8 cellular contexts compared by ENCODE assay signal in the genomic region with DNA sequence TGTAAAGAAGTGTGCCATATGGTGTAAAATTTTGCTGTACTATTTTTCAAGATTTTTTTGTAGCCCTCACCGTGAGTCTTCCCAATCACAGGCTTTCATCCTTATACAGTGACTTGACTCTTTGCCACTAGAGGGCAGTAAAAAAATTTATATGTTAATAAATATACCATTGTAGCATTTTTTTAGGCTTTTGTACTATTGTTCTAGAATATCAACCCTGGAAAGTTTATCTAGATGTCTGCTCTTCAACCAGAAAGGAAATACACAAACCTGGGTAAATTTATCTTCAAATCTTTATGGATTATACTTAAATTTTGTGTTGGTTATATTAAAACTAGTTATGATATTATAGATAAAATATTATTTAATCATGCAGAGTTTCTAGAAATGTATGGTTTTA.
DNase-seq lines count a peak whose midpoint lies in the region; ATAC-seq and TF ChIP-seq lines count a peak whose summit lies in the region.

No MANE protein-coding gene starts in this region.

- H3K27me3 ChIP-seq in DND-41 (ENCODE audit: insufficient read depth, low read length, poor library complexity), result no peaks in the 10 kb centered on the region
- H3K27me3 ChIP-seq in MM.1S (replicated peaks; ENCODE audit: insufficient read depth, low read length), result no peaks in the 10 kb centered on the region
- no peaks in the 10 kb centered on the region for H3K27me3 ChIP-seq in SK-N-SH (ENCODE audit: insufficient read depth)
- no peaks in the 10 kb centered on the region for H3K27me3 ChIP-seq in smooth muscle cell (ENCODE audit: low read depth)

- H3K4me1 ChIP-seq in DND-41 (ENCODE audit: insufficient read depth, low read length) (no peaks in the 10 kb centered on the region), MM.1S (ENCODE audit: low read length) (no peaks in the 10 kb centered on the region), SK-N-SH (ENCODE audit: control insufficient read depth in 1 of 2, insufficient read depth in 2 of 2, low read depth in 1 of 2, low read length in 1 of 2) (no peaks in the 10 kb centered on the region; a peak in 1 of 4 replicates), smooth muscle cell (ENCODE audit: low read depth) (peaks cover 13% of the 10 kb centered on the region)

- H3K4me2 ChIP-seq in DND-41 (ENCODE audit: insufficient read depth, low read length) (no peak overlapping the region), MM.1S (ENCODE audit: low read depth, low read length) (no peak overlapping the region), SK-N-SH (no peak overlapping the region), smooth muscle cell (no peak overlapping the region)

- peak; percentile 70 for TF ChIP-seq RAD21 in SK-N-SH (IDR thresholded peaks at IDR 0.05; ENCODE audit: low read length)

- H3K9ac ChIP-seq in DND-41 (ENCODE audit: low read depth, low read length), result no peak overlapping the region
- no peak overlapping the region for H3K9ac ChIP-seq in MM.1S (ENCODE audit: low read length)
- no peak overlapping the region for H3K9ac ChIP-seq in SK-N-SH
- no peak overlapping the region for H3K9ac ChIP-seq in smooth muscle cell (ENCODE audit: low read depth)

- H3K79me2 ChIP-seq in DND-41 (ENCODE audit: insufficient read depth, low read length), result no peaks in the 10 kb centered on the region
- no peaks in the 10 kb centered on the region for H3K79me2 ChIP-seq in MM.1S (ENCODE audit: low read length)
- H3K79me2 ChIP-seq in SK-N-SH (ENCODE audit: insufficient read depth), result 0 out of 2 replicates have a peak, but pooled peaks cover 2% of the 10 kb centered on the region
- peaks cover 69% of the 10 kb centered on the region for H3K79me2 ChIP-seq in smooth muscle cell (ENCODE audit: low read depth)

- TF ChIP-seq EP300 in SK-N-SH (IDR thresholded peaks at IDR 0.05; ENCODE audit: borderline replicate concordance in 1 of 2, low read depth in 1 of 2, low read length in 1 of 2), result no peak

- 30% methylated on average over 1 of the region's 1 CpG for WGBS in SK-N-SH (ENCODE audit: low lambda C conversion rate)
- 7% methylated on average over 1 of the region's 1 CpG for WGBS in smooth muscle cell (ENCODE audit: low lambda C conversion rate)

- POLR2A ChIA-PET in SK-N-SH (lab: Yijun Ruan, JAX), result no interaction called here

- no peaks in the 10 kb centered on the region for H3K36me3 ChIP-seq in DND-41 (ENCODE audit: insufficient read depth, low read length)
- H3K36me3 ChIP-seq in MM.1S (replicated peaks; ENCODE audit: insufficient read depth, low read length), result no peaks in the 10 kb centered on the region
- no peaks in the 10 kb centered on the region for H3K36me3 ChIP-seq in SK-N-SH (replicated peaks in 1 of 2; ENCODE audit: control insufficient read depth in 1 of 2, insufficient read depth in 2 of 2, low read length in 1 of 2)
- no peaks in the 10 kb centered on the region for H3K36me3 ChIP-seq in smooth muscle cell (ENCODE audit: low read depth)

- ATAC-seq in DND-41 (ENCODE audit: insufficient read depth, low read depth) (no peak; the same call in 2 of the 3 replicates), GM21723 (IDR thresholded peaks at IDR 0.05; ENCODE audit: unreplicated experiment) (peak; percentile 83)

- H3K9me2 ChIP-seq in MM.1S (replicated peaks; ENCODE audit: insufficient read depth, low read length) (no peaks in the 10 kb centered on the region), SK-N-SH (0 out of 2 replicates have a peak, but pooled peaks cover 4% of the 10 kb centered on the region)

- H3F3A ChIP-seq in MM.1S (ENCODE audit: insufficient read depth, low read length) (no peaks in the 10 kb centered on the region), SK-N-SH (replicated peaks; ENCODE audit: insufficient read depth) (no peaks in the 10 kb centered on the region), smooth muscle cell (ENCODE audit: low read depth) (no peaks in the 10 kb centered on the region)

- H3K4me3 ChIP-seq in DND-41 (ENCODE audit: low read depth in 1 of 2, low read length in 2 of 2), result no peak overlapping the region
- H3K4me3 ChIP-seq in MM.1S (ENCODE audit: low read length), result no peak overlapping the region
- H3K4me3 ChIP-seq in SK-N-SH (ENCODE audit: low read depth in 2 of 2, low read length in 1 of 2), result no peak overlapping the region
- H3K4me3 ChIP-seq in smooth muscle cell, result no peak overlapping the region

- DNase-seq in DND-41, result no peak
- peak; percentile 76 for DNase-seq in MM.1S
- DNase-seq in SK-N-SH, result peak; percentile 51
- DNase-seq in fibroblast of the conjunctiva (ENCODE audit: low read depth), result peak; percentile 13
- DNase-seq in smooth muscle cell (lab: John Stamatoyannopoulos, UW; ENCODE audit: unreplicated experiment), result no peak
- DNase-seq in activated T-cell treated with anti-CD3 and anti-CD28 coated beads, Interleukin-2, amount 50 U/mL, for 48 hours, result no peak
- no peak for DNase-seq in stimulated activated CD4-positive, alpha-beta T cell treated with anti-CD3 and anti-CD28 coated beads, Interleukin-2, amount 100 ng/mL, for 24 hours

- no peak overlapping the region for H2AFZ ChIP-seq in DND-41 (ENCODE audit: low read depth, low read length)
- H2AFZ ChIP-seq in MM.1S (ENCODE audit: low read length), result no peak overlapping the region
- no peak overlapping the region for H2AFZ ChIP-seq in SK-N-SH (ENCODE audit: low read depth)
- no peak overlapping the region for H2AFZ ChIP-seq in smooth muscle cell (ENCODE audit: low read depth)

- TF ChIP-seq CTCF in DND-41 (IDR thresholded peaks at IDR 0.05; ENCODE audit: borderline replicate concordance, extremely low read depth, low read length, poor library complexity, severe bottlenecking) (peak; percentile 63), MM.1S (IDR thresholded peaks at IDR 0.05; ENCODE audit: low read length) (peak; percentile 53), SK-N-SH (IDR thresholded peaks at IDR 0.05) (peak; percentile 79), smooth muscle cell (IDR thresholded peaks at IDR 0.05; ENCODE audit: borderline replicate concordance, insufficient read depth, poor library complexity, severe bottlenecking) (peak; percentile 68)

- H4K20me1 ChIP-seq in DND-41 (ENCODE audit: insufficient read depth, low read length) (no peaks in the 10 kb centered on the region), MM.1S (ENCODE audit: insufficient read depth, low read length) (no peaks in the 10 kb centered on the region), SK-N-SH (ENCODE audit: insufficient read depth) (no peaks in the 10 kb centered on the region), smooth muscle cell (ENCODE audit: low read depth) (peaks cover 30% of the 10 kb centered on the region)

- CTCF ChIA-PET in SK-N-SH (lab: Yijun Ruan, JAX), result interaction anchor here (1.0 to 1.6 kb wide), 3 partner anchors 12 to 126 kb away, joined by 3 to 4 read pairs (median 3); no protein-coding TSS in a partner anchor

- H3K9me3 ChIP-seq in DND-41 (ENCODE audit: insufficient read depth, low read length, severe bottlenecking) (no peaks in the 10 kb centered on the region), MM.1S (replicated peaks; ENCODE audit: insufficient read depth, low read length) (no peaks in the 10 kb centered on the region), SK-N-SH (no peaks in the 10 kb centered on the region), smooth muscle cell (replicated peaks; ENCODE audit: low read depth) (no peaks in the 10 kb centered on the region)

- H3K27ac ChIP-seq in DND-41 (ENCODE audit: low read length), result no peak overlapping the region
- no peak overlapping the region for H3K27ac ChIP-seq in MM.1S (ENCODE audit: low read length)
- H3K27ac ChIP-seq in SK-N-SH (ENCODE audit: low read depth in 2 of 2, low read length in 1 of 2), result no peak overlapping the region
- no peak overlapping the region for H3K27ac ChIP-seq in smooth muscle cell (ENCODE audit: low read depth)

TF ChIP-seq in SK-N-SH, 30 proteins besides CTCF, POLR2A, EP300 and RAD21:
- TF ChIP-seq TCF12 (IDR thresholded peaks at IDR 0.05) (no peak), SMC3 (IDR thresholded peaks at IDR 0.05; ENCODE audit: low read depth, low read length) (peak; percentile 47)

Comparison
In these comparisons a context has a peak if more than half of its experiments do, and no peak if none do; other contexts are left out.
1. DNase-seq: peak in MM.1S (single experiment), SK-N-SH (single experiment) and fibroblast of the conjunctiva (single experiment); none in DND-41 (single experiment), smooth muscle cell (single experiment), activated T-cell treated with anti-CD3 and anti-CD28 coated beads, Interleukin-2, amount 50 U/mL, for 48 hours (0 of 2) and stimulated activated CD4-positive, alpha-beta T cell treated with anti-CD3 and anti-CD28 coated beads, Interleukin-2, amount 100 ng/mL, for 24 hours (0 of 2).
2. Peak in every context shown above with its lines, with median percentiles within 50 percentile points of each other: CTCF ChIP-seq.